18 cellular contexts compared by ENCODE assay signal in the genomic region with DNA sequence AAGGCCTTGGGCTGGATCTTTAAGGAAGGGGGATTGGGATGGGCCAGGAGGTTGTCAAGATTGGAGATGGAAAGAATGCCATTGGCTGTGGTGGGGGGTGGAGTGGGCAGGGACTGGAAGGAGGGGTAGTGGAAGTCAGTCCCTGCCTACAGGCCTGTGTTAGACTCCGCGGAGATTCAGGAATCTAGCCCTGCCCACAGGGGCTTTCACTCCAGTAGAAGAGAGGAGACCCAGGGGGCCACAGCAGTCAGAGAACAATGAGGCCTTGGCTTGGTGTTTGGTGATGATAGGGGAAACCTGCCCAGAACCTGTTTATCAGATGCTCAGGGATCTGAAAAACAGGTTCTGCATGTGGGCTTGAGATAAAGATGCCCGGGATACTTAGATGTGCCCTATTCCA. TPM values are rescaled to one million over a fixed set of nuclear protein-coding genes. Genes with fewer than 3 reads are reported as not detected.
"Had no signal": no experiment of that assay in that cellular context is flagged by ENCODE, and none has a peak within 500 bp of the region (broad histone marks: within the 10 kb centered on the region; RNA-seq: fewer than 3 reads in every experiment).

No MANE protein-coding gene starts in this region.

- DNase-seq: activated CD4-positive, alpha-beta T cell treated with anti-CD3 and anti-CD28 coated beads for 36 hours; activated CD4-positive, alpha-beta T cell treated with anti-CD3 and anti-CD28 coated beads, Interleukin-2, amount 50 U/mL, for 48 hours; activated gamma-delta T cell; amniotic stem cell; lower lobe of right lung; nephron progenitor cell; occipital lobe; stimulated activated CD4-positive, alpha-beta T cell treated with anti-CD3 and anti-CD28 coated beads, Interleukin-2, amount 100 ng/mL, for 24 hours; upper lobe of left lung had no signal

- H3K36me3 ChIP-seq: lower lobe of right lung, right atrium auricular region, suprapubic skin, upper lobe of left lung had no signal

- ATAC-seq: activated CD4-positive, alpha-beta T cell treated with anti-CD3 and anti-CD28 coated beads for 36 hours; activated naive CD4-positive, alpha-beta T cell treated with anti-CD3 and anti-CD28 coated beads, Interleukin-2, amount 50 U/mL, for 72 hours; lower lobe of right lung had no signal

- H3K36me3 Mint-ChIP-seq: activated naive CD4-positive, alpha-beta T cell treated with anti-CD3 and anti-CD28 coated beads, Interleukin-2, amount 50 U/mL, for 72 hours; mesothelial cell of epicardium had no signal

- FAIRE-seq: colon, frontal cortex, keratinocyte had no signal

- H3K4me1 Mint-ChIP-seq: mesothelial cell of epicardium had no signal

- H3K27ac Mint-ChIP-seq: activated CD4-positive, alpha-beta T cell treated with anti-CD3 and anti-CD28 coated beads for 36 hours; activated naive CD4-positive, alpha-beta T cell treated with anti-CD3 and anti-CD28 coated beads, Interleukin-2, amount 50 U/mL, for 72 hours; mesothelial cell of epicardium; nephron progenitor cell; stimulated activated naive CD8-positive, alpha-beta T cell treated with anti-CD3 and anti-CD28 coated beads, Interleukin-15, Interleukin-2, amounts not matched to agents 100 ng/mL and 50 ng/mL, for 24 hours had no signal

- H3K4me3 ChIP-seq: lower lobe of right lung, right atrium auricular region, suprapubic skin, upper lobe of left lung had no signal

- H3K27me3 ChIP-seq: right atrium auricular region, suprapubic skin, upper lobe of left lung had no signal

- H3K27ac ChIP-seq: dorsolateral prefrontal cortex, lower lobe of right lung, right atrium auricular region, suprapubic skin, upper lobe of left lung had no signal

- H3K4me3 Mint-ChIP-seq: activated CD4-positive, alpha-beta T cell treated with anti-CD3 and anti-CD28 coated beads for 36 hours; mesothelial cell of epicardium; nephron progenitor cell; stimulated activated naive CD8-positive, alpha-beta T cell treated with anti-CD3 and anti-CD28 coated beads, Interleukin-15, Interleukin-2, amounts not matched to agents 100 ng/mL and 50 ng/mL, for 24 hours had no signal

- H3K9me3 Mint-ChIP-seq: activated naive CD4-positive, alpha-beta T cell treated with anti-CD3 and anti-CD28 coated beads, Interleukin-2, amount 50 U/mL, for 72 hours; mesothelial cell of epicardium; nephron progenitor cell; stimulated activated naive CD8-positive, alpha-beta T cell treated with anti-CD3 and anti-CD28 coated beads, Interleukin-15, Interleukin-2, amounts not matched to agents 100 ng/mL and 50 ng/mL, for 24 hours had no signal

- H3K9me3 ChIP-seq: lower lobe of right lung, right atrium auricular region, suprapubic skin, upper lobe of left lung had no signal

RNA-seq across cellular contexts. Expression of gene STEAP3, which starts 6.1 kb away (rescaled TPM):
- total RNA-seq: occipital lobe had no signal
